In genomic region chr2:23055251-23055650, GRCh38 we compare ENCODE assay signal across 19 cellular contexts.
"Had no signal": no experiment of that assay in that cellular context is flagged by ENCODE, and none has a peak within 500 bp of the region (broad histone marks: within the 10 kb centered on the region; RNA-seq: fewer than 3 reads in every experiment).

No MANE protein-coding gene starts in this region.

- H3K4me2 ChIP-seq: smooth muscle cell had no signal

- DNase-seq: dorsolateral prefrontal cortex; effector CD4-positive, alpha-beta T cell; foreskin fibroblast; gastrocnemius medialis; head of caudate nucleus; natural killer cell; right lobe of liver; stimulated activated CD4-positive, alpha-beta T cell treated with anti-CD3 and anti-CD28 coated beads, Interleukin-12 subunit alpha, Interleukin-12 subunit beta, amount 100 ng/mL, for 4 hours; stimulated activated CD4-positive, alpha-beta T cell treated with anti-CD3 and anti-CD28 coated beads, Interleukin-1b, Interleukin-23, amount 100 ng/mL, for 48 hours; stimulated activated CD4-positive, alpha-beta T cell treated with anti-CD3 and anti-CD28 coated beads, Interleukin-4, amount 100 ng/mL, for 1 hour; stimulated activated CD8-positive, alpha-beta memory T cell treated with anti-CD3 and anti-CD28 coated beads, Interleukin-4, amount 100 ng/mL, for 48 hours; stimulated activated naive CD4-positive, alpha-beta T cell treated with Interleukin-2 at 50 U/mL for 16 hours; substantia nigra; testis; tibial artery; upper lobe of left lung had no signal

- H3K36me3 ChIP-seq: gastrocnemius medialis, right lobe of liver, tibial artery, upper lobe of left lung had no signal

- H3K79me2 ChIP-seq: parathyroid adenoma had no signal

- H3K9ac ChIP-seq: parathyroid adenoma had no signal

- H2AFZ ChIP-seq: parathyroid adenoma had no signal

- H3K27ac ChIP-seq: dorsolateral prefrontal cortex, gastrocnemius medialis, parathyroid adenoma, right lobe of liver, testis, tibial artery, upper lobe of left lung had no signal

- H3K27me3 ChIP-seq: gastrocnemius medialis, right lobe of liver, testis, tibial artery, upper lobe of left lung had no signal

- H3K4me3 ChIP-seq: dorsolateral prefrontal cortex, gastrocnemius medialis, lung, right lobe of liver, smooth muscle cell, testis, tibial artery, upper lobe of left lung had no signal

- H3K4me1 ChIP-seq: gastrocnemius medialis, parathyroid adenoma, right lobe of liver, testis, tibial artery, upper lobe of left lung had no signal

- H3K9me3 ChIP-seq: gastrocnemius medialis, right lobe of liver, testis, tibial artery, upper lobe of left lung had no signal
